In the genomic region with DNA sequence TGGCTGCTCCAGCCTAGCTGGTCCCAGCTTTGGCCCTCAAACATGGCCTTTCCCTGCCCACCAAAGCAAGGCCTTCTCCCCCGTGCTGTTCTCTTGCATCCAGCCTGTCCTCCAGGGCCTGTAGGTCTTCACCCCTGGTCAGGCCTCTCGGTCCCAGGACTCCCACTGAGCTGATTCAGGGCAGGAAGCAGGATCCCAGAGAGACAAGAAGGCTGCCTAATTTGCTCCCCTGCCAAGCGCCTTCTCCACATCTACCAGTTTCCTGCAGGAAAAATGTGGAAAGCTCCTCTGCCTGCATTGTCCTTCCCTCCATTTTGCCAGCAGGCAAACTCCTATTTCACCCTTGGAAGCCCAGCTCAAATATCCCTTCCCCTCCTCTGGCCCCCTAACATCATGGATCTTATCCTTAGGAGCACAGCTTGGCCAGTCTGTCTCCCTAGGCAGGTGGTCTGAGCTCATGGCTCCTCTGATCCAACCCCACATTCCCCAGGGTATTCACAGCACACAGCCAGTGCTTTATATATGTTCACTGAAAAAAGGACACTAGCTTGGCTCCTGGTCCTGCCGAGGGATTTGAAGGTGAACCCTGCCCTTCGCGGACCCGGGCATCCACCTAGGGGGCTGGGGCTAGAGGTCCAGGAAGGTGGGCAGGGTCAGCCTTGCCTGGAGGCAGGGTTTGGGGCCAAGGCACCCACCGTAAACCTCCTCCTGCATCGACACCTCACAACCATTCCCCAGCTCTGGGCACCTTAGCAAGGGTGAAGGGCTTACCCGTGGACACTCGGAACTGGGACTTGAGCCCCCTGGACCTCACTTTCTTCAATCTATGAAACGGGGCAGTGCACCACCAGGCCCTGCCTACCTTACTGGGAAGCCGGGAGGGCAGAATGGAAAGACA, we compare ENCODE assay signal across 8 cellular contexts. TPM values are rescaled to one million over a fixed set of nuclear protein-coding genes. Genes with fewer than 3 reads are reported as not detected.
DNase-seq lines count a peak whose midpoint lies in the region; ATAC-seq and TF ChIP-seq lines count a peak whose summit lies in the region.

No MANE protein-coding gene starts in this region.

- peak overlapping the region; percentile 97 for H3K27ac ChIP-seq in duodenal mucosa (ENCODE audit: low read depth, low read length)

- intact Hi-C loops in natural killer cell (cut with micrococcal nuclease) = loop anchor here (10.0 kb wide), 1 partner anchor 1352 kb away; a partner anchor contains a TSS

- H3K36me3 ChIP-seq in duodenal mucosa (ENCODE audit: control insufficient read depth in 1 of 2, insufficient read depth in 2 of 2, low read length in 2 of 2) = peaks cover 0 to 22% of the 10 kb centered on the region in 2 donors

- H3K9ac ChIP-seq in duodenal mucosa (ENCODE audit: low read depth in 1 of 2, low read length in 2 of 2) = peak overlapping the region; percentile 90 to 94

- peak overlapping the region; percentile 98 for H3K4me3 Mint-ChIP-seq in natural killer cell

- no peak for TF ChIP-seq CTCF in natural killer cell (IDR thresholded peaks at IDR 0.05)

- peaks cover 35 to 44% of the 10 kb centered on the region in 2 donors for H3K4me1 ChIP-seq in duodenal mucosa (ENCODE audit: control insufficient read depth in 1 of 2, insufficient read depth in 2 of 2, low read length in 2 of 2)

- peak; percentile 39 for DNase-seq in ELF-1 (ENCODE audit: low read depth, low spot score)
- peak; percentile 41 for DNase-seq in OCI-M1 (lab: John Stamatoyannopoulos, UW)
- no peak for DNase-seq in natural killer cell
- no peak for DNase-seq in HuH-7.5 (ENCODE audit: low spot score)
- DNase-seq in cerebellar nuclear complex (lab: John Stamatoyannopoulos, UW) = no peak
- DNase-seq in NCI-H510A (lab: John Stamatoyannopoulos, UW) = no peak
- no peak for DNase-seq in effector CD8-positive, alpha-beta T cell (lab: John Stamatoyannopoulos, UW)

- peak overlapping the region; percentile 81 to 93 for H3K4me3 ChIP-seq in duodenal mucosa (ENCODE audit: low read depth in 1 of 2, low read length in 2 of 2)

- H3K27ac Mint-ChIP-seq in natural killer cell = peak overlapping the region; percentile 96 to 99

- peaks cover 8% of the 10 kb centered on the region for H3K36me3 Mint-ChIP-seq in natural killer cell

- H3K27me3 Mint-ChIP-seq in natural killer cell (ENCODE audit: low read depth in 2 of 2) = no peaks in the 10 kb centered on the region

- ATAC-seq in natural killer cell = no peak

- no peaks in the 10 kb centered on the region for H3K27me3 ChIP-seq in duodenal mucosa (ENCODE audit: control insufficient read depth in 1 of 2, insufficient read depth in 2 of 2, low read length in 2 of 2)

- no peaks in the 10 kb centered on the region for H3K9me3 ChIP-seq in duodenal mucosa (ENCODE audit: control insufficient read depth in 1 of 2, low read length in 2 of 2)

- no peaks in the 10 kb centered on the region for H3K9me3 Mint-ChIP-seq in natural killer cell

- H3K4me1 Mint-ChIP-seq in natural killer cell = peaks cover 47 to 52% of the 10 kb centered on the region in 2 donors

RNA-seq across cellular contexts. Expression of a gene that starts 1.0 kb away (rescaled TPM):
- total RNA-seq in natural killer cell = 10 to 100 TPM; 16.6 to 20.9 (median 17.9) TPM

RNA-seq across cellular contexts. Expression of a gene that starts 1.3 kb away (rescaled TPM):
- total RNA-seq in natural killer cell = 100 to 1,000 TPM; 366 to 387 (median 382) TPM

RNA-seq across cellular contexts. Expression of a gene that starts 39.6 kb away (rescaled TPM):
- 1 to 10 TPM in 2 of 3 donors, under 1 TPM in 1; 0.57 to 4.1 (median 2.8) TPM for total RNA-seq in natural killer cell

RNA-seq across cellular contexts. Expression of a gene that starts 48.7 kb away (rescaled TPM):
- under 1 TPM in 2 of 3 donors, not detected in 1; 0.20 to 0.28 TPM for total RNA-seq in natural killer cell

Comparison
In these comparisons a context has a peak if more than half of its experiments do, and no peak if none do; other contexts are left out.
1. DNase-seq: peak in ELF-1 (single experiment) and OCI-M1 (single experiment); none in natural killer cell (single experiment), HuH-7.5 (single experiment), cerebellar nuclear complex (0 of 2), NCI-H510A (single experiment) and effector CD8-positive, alpha-beta T cell (single experiment).